Comparison of ENCODE assay signal across 21 cellular contexts in the genomic region with DNA sequence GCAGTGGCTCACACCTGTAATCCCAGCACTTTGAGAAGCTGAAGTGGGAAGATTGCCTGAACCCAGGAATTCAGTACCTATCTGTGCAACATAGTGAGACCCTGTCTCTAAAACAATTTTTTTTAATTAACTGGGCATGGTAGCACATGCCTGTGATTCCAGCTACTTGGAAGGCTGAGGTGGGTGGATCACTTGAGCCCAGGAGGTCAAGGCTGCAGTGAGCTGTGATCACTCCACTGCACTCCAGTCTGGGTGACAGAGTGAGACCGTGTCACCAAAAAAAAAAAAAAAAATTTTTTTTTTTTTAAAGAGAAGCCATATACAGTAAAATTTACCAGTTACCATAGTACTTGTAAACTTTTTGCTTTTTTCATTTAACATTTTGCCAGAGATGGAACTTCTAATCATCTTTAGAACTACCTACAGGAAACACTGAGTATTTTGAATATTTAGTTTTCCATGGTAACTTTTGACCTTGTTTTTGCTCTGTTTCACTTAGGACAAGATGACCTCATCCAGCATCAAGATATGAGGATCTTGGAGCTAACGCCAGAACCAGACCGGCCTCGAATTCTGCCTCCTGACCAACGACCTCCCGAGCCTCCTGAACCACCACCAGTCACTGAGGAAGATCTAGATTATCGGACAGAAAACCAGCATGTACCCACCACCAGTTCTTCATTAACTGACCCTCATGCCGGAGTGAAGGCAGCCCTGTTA. TPM values are rescaled to one million over a fixed set of nuclear protein-coding genes. Genes with fewer than 3 reads are reported as not detected.
"Had no signal": no experiment of that assay in that cellular context is flagged by ENCODE, and none has a peak within 500 bp of the region (broad histone marks: within the 10 kb centered on the region; RNA-seq: fewer than 3 reads in every experiment).

No MANE protein-coding gene starts in this region.

- H3K27ac ChIP-seq: gastrocnemius medialis, neural progenitor cell, psoas muscle, SK-N-MC, stomach, upper lobe of left lung had no signal

- H3K4me2 ChIP-seq: neural progenitor cell had no signal

- H3K36me3 ChIP-seq: neural progenitor cell had no signal

- H3K4me1 Mint-ChIP-seq: naive B cell had no signal

- H3K27ac Mint-ChIP-seq: neural progenitor cell, WTC11 had no signal

- H3K9me3 ChIP-seq: gastrocnemius medialis, mucosa of descending colon, psoas muscle, stomach, testis, upper lobe of left lung had no signal

- H3K4me1 ChIP-seq: neural progenitor cell, upper lobe of left lung had no signal

- H3K9ac ChIP-seq: neural progenitor cell had no signal

- DNase-seq: activated CD4-positive, alpha-beta T cell treated with anti-CD3 and anti-CD28 coated beads for 48 hours; activated naive CD4-positive, alpha-beta T cell; aorta; cerebellar nuclear complex; cortex of kidney; gastrocnemius medialis; head of caudate nucleus; mesenchymal stem cell; mucosa of descending colon; naive B cell; psoas muscle; right cardiac atrium; small intestine; stimulated activated CD4-positive, alpha-beta T cell treated with anti-CD3 and anti-CD28 coated beads, Interleukin-4, amount 100 ng/mL, for 1 hour; stomach; testis; upper lobe of left lung had no signal

- H3K27me3 Mint-ChIP-seq: naive B cell had no signal

- H3K27me3 ChIP-seq: gastrocnemius medialis, neural progenitor cell, stomach, testis, upper lobe of left lung had no signal

- H3K4me3 Mint-ChIP-seq: neural progenitor cell, WTC11 had no signal

- H2AFZ ChIP-seq: neural progenitor cell had no signal

- H3K4me3 ChIP-seq: gastrocnemius medialis, mucosa of descending colon, neural progenitor cell, psoas muscle, SK-N-MC, stomach, testis, upper lobe of left lung had no signal

- H3K9me3 Mint-ChIP-seq: naive B cell, neural progenitor cell, WTC11 had no signal

- ATAC-seq: gastrocnemius medialis, mucosa of descending colon, WTC11 had no signal

RNA-seq across cellular contexts. Expression of gene SUGCT, which starts 41.0 kb away (rescaled TPM):
- total RNA-seq: T-helper 2 cell treated with Interferon-gamma antibody and Interleukin-4, amounts not matched to agents 100 ng/mL and 5 ng/mL, for 36 hours had no signal
